In genomic region chr17:73351764-73352163, GRCh38 we compare ENCODE assay signal across 1 cellular context.
TF ChIP-seq lines count a peak whose summit lies in the region.

No MANE protein-coding gene starts in this region.

TF ChIP-seq in H1, 55 proteins besides CTCF, POLR2A, EP300 and RAD21:
- TF ChIP-seq ATF2 (IDR thresholded peaks at IDR 0.05; ENCODE audit: low read length) (no peak), ZNF274 (IDR thresholded peaks at IDR 0.05; ENCODE audit: borderline replicate concordance, extremely low read depth, low read length) (no peak), RFX5 (IDR thresholded peaks at IDR 0.05; ENCODE audit: borderline replicate concordance, low read depth, low read length) (no peak), SIRT6 (IDR thresholded peaks at IDR 0.05; ENCODE audit: low read length) (no peak), RNF2 (IDR thresholded peaks at IDR 0.05; ENCODE audit: borderline replicate concordance, low read depth, low read length, missing control alignments, poor library complexity, severe bottlenecking) (no peak), SUZ12 (IDR thresholded peaks at IDR 0.05; ENCODE audit: low read length) (no peak), SP2 (IDR thresholded peaks at IDR 0.05; ENCODE audit: low read length) (no peak), CHD1 (IDR thresholded peaks at IDR 0.05; ENCODE audit: low read depth, low read length) (no peak), CHD7 (IDR thresholded peaks at IDR 0.05; ENCODE audit: insufficient replicate concordance, low read length) (no peak), BRCA1 (IDR thresholded peaks at IDR 0.05; ENCODE audit: low read depth, low read length) (no peak), HDAC2 (IDR thresholded peaks at IDR 0.05; ENCODE audit: borderline replicate concordance in 1 of 2, low read depth in 2 of 2, low read length in 2 of 2) (no peak), EZH2 (IDR thresholded peaks at IDR 0.05; ENCODE audit: low read depth, low read length, severe bottlenecking) (no peak), SP1 (IDR thresholded peaks at IDR 0.05; ENCODE audit: low read depth, low read length) (no peak), CBX5 (IDR thresholded peaks at IDR 0.05; ENCODE audit: low read depth, low read length) (no peak), CTBP2 (IDR thresholded peaks at IDR 0.05; ENCODE audit: borderline replicate concordance, insufficient read depth, insufficient read length, low read length) (no peak), MAFK (IDR thresholded peaks at IDR 0.05; ENCODE audit: low read depth, low read length) (no peak), BACH1 (IDR thresholded peaks at IDR 0.05; ENCODE audit: low read length) (no peak)
